In genomic region chr1:21149862-21150432, GRCh38 we compare ENCODE assay signal across 10 cellular contexts. TPM values are rescaled to one million over a fixed set of nuclear protein-coding genes. Genes with fewer than 3 reads are reported as not detected.
A peak's percentile ranks its signal among the peaks of the same experiment; 100 is the strongest.
DNase-seq lines count a peak whose midpoint lies in the region; ATAC-seq, FAIRE-seq and TF ChIP-seq lines count a peak whose summit lies in the region.
"Had no signal": no experiment of that assay in that cellular context is flagged by ENCODE, and none has a peak within 500 bp of the region (broad histone marks: within the 10 kb centered on the region; RNA-seq: fewer than 3 reads in every experiment).

No MANE protein-coding gene starts in this region.

- TF ChIP-seq CTCF in OCI-LY7 (conservative IDR thresholded peaks at IDR 0.05; ENCODE audit: low read length) = no peak

- H3K36me3 ChIP-seq in thymus (ENCODE audit: control insufficient read depth, insufficient read depth) (peaks cover 4% of the 10 kb centered on the region), OCI-LY7 (ENCODE audit: insufficient read depth, low read length) (peaks cover 50% of the 10 kb centered on the region)

- FAIRE-seq in HTR-8/SVneo (lab: Jason Lieb, UNC) = peak; percentile 33
- FAIRE-seq: endometrium had no signal

- no peaks in the 10 kb centered on the region for H3K9me3 ChIP-seq in thymus (ENCODE audit: control insufficient read depth)
- H3K9me3 ChIP-seq in OCI-LY7 (ENCODE audit: low read length) = no peaks in the 10 kb centered on the region

- no TSS peak for BruUV-seq in OCI-LY7 (replicated peaks; lab: Mats Ljungman, UMichigan)

- DNase-seq in HTR-8/SVneo (ENCODE audit: insufficient read length, low spot score) (peak; percentile 63), caudate nucleus (lab: John Stamatoyannopoulos, UW) (peak in 30 of 61 donors; percentile 5 to 77 (median 34)), left colon (peak in 1 of 2 donors; percentile 32), OCI-LY7 (ENCODE audit: low spot score) (no peak), OCI-M1 (lab: John Stamatoyannopoulos, UW) (no peak)
- no peak for DNase-seq in activated CD4-positive, alpha-beta T cell treated with anti-CD3 and anti-CD28 coated beads for 4 hours
- DNase-seq: Karpas-422 had no signal

- POLR2A ChIA-PET in OCI-LY7 (lab: Charles Lee) = no interaction called here

- no peak overlapping the region for H2AFZ ChIP-seq in OCI-LY7 (ENCODE audit: low read length)

- no peaks in the 10 kb centered on the region for H3K9me2 ChIP-seq in OCI-LY7 (ENCODE audit: insufficient read depth, low read length)

- ATAC-seq in left colon = peak; percentile 46
- no peak for ATAC-seq in GM21723 (IDR thresholded peaks at IDR 0.05; ENCODE audit: unreplicated experiment)

- H3K27me3 ChIP-seq in thymus (ENCODE audit: control insufficient read depth, insufficient read depth) = no peaks in the 10 kb centered on the region

- H3K27ac ChIP-seq in caudate nucleus (ENCODE audit: low read depth, low read length) = peak overlapping the region; percentile 71
- peak overlapping the region; percentile 31 for H3K27ac ChIP-seq in thymus (ENCODE audit: low read depth)
- no peak overlapping the region for H3K27ac ChIP-seq in OCI-LY7 (ENCODE audit: low read depth, low read length, poor library complexity, severe bottlenecking)

- 96% methylated on average over 3 of the region's 3 CpGs for WGBS in thymus

- H3K4me3 ChIP-seq in thymus (ENCODE audit: low read length) (no peak overlapping the region), OCI-LY7 (ENCODE audit: low read depth, low read length, poor library complexity, severe bottlenecking) (no peak overlapping the region)

- intact Hi-C loops in left colon (cut with DNase I, micrococcal nuclease) (no loop called here), OCI-LY7 (cut with micrococcal nuclease; ENCODE audit: unreplicated experiment) (no loop called here)

- CTCF ChIA-PET in OCI-LY7 (lab: Charles Lee; ENCODE audit: unreplicated experiment) = no interaction called here

- H4K20me1 ChIP-seq in OCI-LY7 (ENCODE audit: insufficient read depth, low read length) = no peaks in the 10 kb centered on the region

- peaks cover 5% of the 10 kb centered on the region; the same call in 1 of the 2 replicates for H3K79me2 ChIP-seq in OCI-LY7 (ENCODE audit: insufficient read depth, low read depth, low read length)

- no peaks in the 10 kb centered on the region for H3K4me1 ChIP-seq in thymus (ENCODE audit: control insufficient read depth, insufficient read depth, low read length)
- no peaks in the 10 kb centered on the region for H3K4me1 ChIP-seq in OCI-LY7 (ENCODE audit: insufficient read depth, low read length, poor library complexity, severe bottlenecking)

- no peak overlapping the region for H3K4me2 ChIP-seq in OCI-LY7 (ENCODE audit: low read length)

RNA-seq across cellular contexts. Expression of gene EIF4G3, which starts 26.8 kb away (rescaled TPM):
- total RNA-seq in left colon (10 to 100 TPM; 75.1 to 80.0 TPM), OCI-LY7 (2022) (62.1 and 66.0 TPM in 2 replicates)
- 22.1 TPM for polyA plus RNA-seq in thymus
- 28.5 and 29.3 TPM in 2 replicates for total RNA-seq in OCI-LY7 (2014; rRNA removed; shearing (Covaris generic))
